In genomic region chr9:36136894-36137391, GRCh38 we compare ENCODE assay signal across 9 cellular contexts. TPM values are rescaled to one million over a fixed set of nuclear protein-coding genes. Genes with fewer than 3 reads are reported as not detected.
DNase-seq lines count a peak whose midpoint lies in the region; ATAC-seq and TF ChIP-seq lines count a peak whose summit lies in the region.
"Had no signal": no experiment of that assay in that cellular context is flagged by ENCODE, and none has a peak within 500 bp of the region (broad histone marks: within the 10 kb centered on the region; RNA-seq: fewer than 3 reads in every experiment).

No MANE protein-coding gene starts in this region.

- no peaks in the 10 kb centered on the region for H3K9me3 ChIP-seq in KOPT-K1 (ENCODE audit: insufficient read depth, low read length, poor library complexity, severe bottlenecking)

- H3K36me3 Mint-ChIP-seq in CD14-positive monocyte (peaks cover 11 to 30% of the 10 kb centered on the region in 2 donors), memory B cell (no peaks in the 10 kb centered on the region), type B pancreatic cell (no peaks in the 10 kb centered on the region)
- H3K36me3 Mint-ChIP-seq in central memory CD8-positive, alpha-beta T cell (ENCODE audit: insufficient read depth), result peaks cover 7% of the 10 kb centered on the region

- ATAC-seq in GM21367 (IDR thresholded peaks at IDR 0.05; ENCODE audit: unreplicated experiment), result peak; percentile 3
- ATAC-seq in central memory CD8-positive, alpha-beta T cell (replicated peaks; ENCODE audit: extremely low read depth, poor library complexity, severe bottlenecking), result peak; percentile 25
- no peak for ATAC-seq in memory B cell (ENCODE audit: low read depth)

- H3K27ac Mint-ChIP-seq in CD14-positive monocyte (peak overlapping the region; percentile 94 to 98 (median 96)), memory B cell (peak overlapping the region; percentile 82), type B pancreatic cell (peak overlapping the region; percentile 82)
- H3K27ac Mint-ChIP-seq in central memory CD8-positive, alpha-beta T cell (ENCODE audit: low read depth), result peak overlapping the region; percentile 99

- DNase-seq in CD14-positive monocyte (ENCODE audit: low spot score) (no peak), memory B cell (ENCODE audit: low spot score in 2 of 2) (no peak), type B pancreatic cell (ENCODE audit: extremely low spot score, unreplicated experiment) (no peak), NCI-H1105 (lab: John Stamatoyannopoulos, UW) (no peak), NCI-H2227 (lab: John Stamatoyannopoulos, UW; ENCODE audit: unreplicated experiment) (no peak)
- no peak for DNase-seq in central memory CD8-positive, alpha-beta T cell (ENCODE audit: low spot score in 2 of 2)

- H3K4me1 Mint-ChIP-seq in CD14-positive monocyte (peaks cover 60% of the 10 kb centered on the region), memory B cell (peaks cover 42% of the 10 kb centered on the region), type B pancreatic cell (ENCODE audit: unreplicated experiment) (peaks cover 22% of the 10 kb centered on the region)
- peaks cover 54% of the 10 kb centered on the region for H3K4me1 Mint-ChIP-seq in central memory CD8-positive, alpha-beta T cell

- TF ChIP-seq CTCF in CD14-positive monocyte (IDR thresholded peaks at IDR 0.05), result no peak
- TF ChIP-seq CTCF in type B pancreatic cell (conservative IDR thresholded peaks at IDR 0.05), result no peak

- H3K4me3 Mint-ChIP-seq in CD14-positive monocyte (peak overlapping the region; percentile 100), memory B cell (peak overlapping the region; percentile 90), type B pancreatic cell (peak overlapping the region; percentile 94)
- peak overlapping the region; percentile 100 for H3K4me3 Mint-ChIP-seq in central memory CD8-positive, alpha-beta T cell

- H3K27me3 Mint-ChIP-seq in CD14-positive monocyte (ENCODE audit: low read depth in 3 of 3) (peaks cover 0 to 3% (median 0%) of the 10 kb centered on the region in 3 donors), memory B cell (no peaks in the 10 kb centered on the region), type B pancreatic cell (peaks cover 56% of the 10 kb centered on the region)
- H3K27me3 Mint-ChIP-seq in central memory CD8-positive, alpha-beta T cell, result no peaks in the 10 kb centered on the region

- peaks cover 0 to 1% (median 0%) of the 10 kb centered on the region in 7 donors for H3K9me3 Mint-ChIP-seq in CD14-positive monocyte
- no peaks in the 10 kb centered on the region for H3K9me3 Mint-ChIP-seq in central memory CD8-positive, alpha-beta T cell
- H3K9me3 Mint-ChIP-seq in memory B cell, result no peaks in the 10 kb centered on the region
- H3K9me3 Mint-ChIP-seq in type B pancreatic cell, result no peaks in the 10 kb centered on the region

- intact Hi-C loops in CD14-positive monocyte (cut with micrococcal nuclease), result loop anchor here (2.0 to 5.0 kb wide), 2 partner anchors 14 to 35 kb away; no protein-coding TSS in a partner anchor

- no peaks in the 10 kb centered on the region for H3K36me3 ChIP-seq in KOPT-K1 (ENCODE audit: insufficient read depth, low read length)

- H3K27ac ChIP-seq in KOPT-K1 (ENCODE audit: low read depth, low read length, poor library complexity, severe bottlenecking), result peak overlapping the region; percentile 35

RNA-seq across cellular contexts. Expression of gene GLIPR2, which starts 0.4 kb away (rescaled TPM):
- 100 to 1,000 TPM; 520 to 528 TPM for polyA plus RNA-seq in CD14-positive monocyte
- total RNA-seq in type B pancreatic cell (ENCODE audit: low replicate concordance), result 4.6 and 17.8 TPM in 2 replicates

RNA-seq across cellular contexts. Expression of gene CCIN, which starts 32.2 kb away (rescaled TPM):
- under 1 TPM; 0.11 to 0.35 TPM for polyA plus RNA-seq in CD14-positive monocyte
- total RNA-seq in type B pancreatic cell (ENCODE audit: low replicate concordance), result not detected in 2 replicates
- total RNA-seq: HT1080 had no signal

RNA-seq across cellular contexts. Expression of gene CLTA, which starts 53.8 kb away (rescaled TPM):
- polyA plus RNA-seq in CD14-positive monocyte, result 100 to 1,000 TPM; 225 to 262 TPM
- total RNA-seq in type B pancreatic cell (ENCODE audit: low replicate concordance), result 220 and 233 TPM in 2 replicates
